In the genomic region with DNA sequence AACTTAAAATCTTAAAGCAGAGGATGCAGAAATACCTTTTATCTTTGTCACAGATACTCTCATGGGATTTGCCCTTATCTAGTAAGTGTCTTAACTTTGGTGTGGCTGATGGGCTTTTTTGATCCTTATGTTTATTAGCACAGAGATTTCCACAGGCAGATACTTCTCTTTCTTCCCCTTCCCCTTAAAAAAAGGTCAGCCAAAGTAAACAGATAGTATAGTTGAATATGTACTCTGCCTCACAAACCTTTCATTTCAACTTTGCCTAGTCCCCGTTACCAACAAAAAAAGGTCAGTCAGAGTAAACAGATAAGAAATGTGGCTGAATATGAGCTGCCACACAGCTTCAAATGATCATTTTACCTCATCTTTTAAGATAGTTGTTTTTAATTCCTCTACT, we compare ENCODE assay signal across 2 cellular contexts.
A peak's percentile ranks its signal among the peaks of the same experiment; 100 is the strongest.
TF ChIP-seq lines count a peak whose summit lies in the region.

No MANE protein-coding gene starts in this region.

TF ChIP-seq in HepG2, 621 proteins besides CTCF, POLR2A, EP300 and RAD21 (continued from another document and continues in another):
- TF ChIP-seq, protein P1, sequence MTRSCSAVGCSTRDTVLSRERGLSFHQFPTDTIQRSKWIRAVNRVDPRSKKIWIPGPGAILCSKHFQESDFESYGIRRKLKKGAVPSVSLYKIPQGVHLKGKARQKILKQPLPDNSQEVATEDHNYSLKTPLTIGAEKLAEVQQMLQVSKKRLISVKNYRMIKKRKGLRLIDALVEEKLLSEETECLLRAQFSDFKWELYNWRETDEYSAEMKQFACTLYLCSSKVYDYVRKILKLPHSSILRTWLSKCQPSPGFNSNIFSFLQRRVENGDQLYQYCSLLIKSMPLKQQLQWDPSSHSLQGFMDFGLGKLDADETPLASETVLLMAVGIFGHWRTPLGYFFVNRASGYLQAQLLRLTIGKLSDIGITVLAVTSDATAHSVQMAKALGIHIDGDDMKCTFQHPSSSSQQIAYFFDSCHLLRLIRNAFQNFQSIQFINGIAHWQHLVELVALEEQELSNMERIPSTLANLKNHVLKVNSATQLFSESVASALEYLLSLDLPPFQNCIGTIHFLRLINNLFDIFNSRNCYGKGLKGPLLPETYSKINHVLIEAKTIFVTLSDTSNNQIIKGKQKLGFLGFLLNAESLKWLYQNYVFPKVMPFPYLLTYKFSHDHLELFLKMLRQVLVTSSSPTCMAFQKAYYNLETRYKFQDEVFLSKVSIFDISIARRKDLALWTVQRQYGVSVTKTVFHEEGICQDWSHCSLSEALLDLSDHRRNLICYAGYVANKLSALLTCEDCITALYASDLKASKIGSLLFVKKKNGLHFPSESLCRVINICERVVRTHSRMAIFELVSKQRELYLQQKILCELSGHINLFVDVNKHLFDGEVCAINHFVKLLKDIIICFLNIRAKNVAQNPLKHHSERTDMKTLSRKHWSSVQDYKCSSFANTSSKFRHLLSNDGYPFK (CRISPR knock-in tag; IDR thresholded peaks at IDR 0.05; ENCODE audit: borderline replicate concordance), result no peak
- TF ChIP-seq, protein P2, sequence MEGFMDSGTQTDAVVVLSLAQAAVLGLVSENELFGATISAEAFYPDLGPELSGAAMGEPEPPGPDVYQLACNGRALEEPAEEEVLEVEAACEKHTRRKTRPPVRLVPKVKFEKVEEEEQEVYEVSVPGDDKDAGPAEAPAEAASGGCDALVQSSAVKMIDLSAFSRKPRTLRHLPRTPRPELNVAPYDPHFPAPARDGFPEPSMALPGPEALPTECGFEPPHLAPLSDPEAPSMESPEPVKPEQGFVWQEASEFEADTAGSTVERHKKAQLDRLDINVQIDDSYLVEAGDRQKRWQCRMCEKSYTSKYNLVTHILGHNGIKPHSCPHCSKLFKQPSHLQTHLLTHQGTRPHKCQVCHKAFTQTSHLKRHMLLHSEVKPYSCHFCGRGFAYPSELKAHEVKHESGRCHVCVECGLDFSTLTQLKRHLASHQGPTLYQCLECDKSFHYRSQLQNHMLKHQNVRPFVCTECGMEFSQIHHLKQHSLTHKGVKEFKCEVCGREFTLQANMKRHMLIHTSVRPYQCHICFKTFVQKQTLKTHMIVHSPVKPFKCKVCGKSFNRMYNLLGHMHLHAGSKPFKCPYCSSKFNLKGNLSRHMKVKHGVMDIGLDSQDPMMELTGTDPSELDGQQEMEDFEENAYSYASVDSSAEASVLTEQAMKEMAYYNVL (CRISPR knock-in tag; IDR thresholded peaks at IDR 0.05; ENCODE audit: borderline replicate concordance), result no peak
- no peak for TF ChIP-seq ARNT (IDR thresholded peaks at IDR 0.05)
- no peak for TF ChIP-seq DNMT3B (CRISPR knock-in tag; conservative IDR thresholded peaks at IDR 0.05)
- TF ChIP-seq, protein P3, sequence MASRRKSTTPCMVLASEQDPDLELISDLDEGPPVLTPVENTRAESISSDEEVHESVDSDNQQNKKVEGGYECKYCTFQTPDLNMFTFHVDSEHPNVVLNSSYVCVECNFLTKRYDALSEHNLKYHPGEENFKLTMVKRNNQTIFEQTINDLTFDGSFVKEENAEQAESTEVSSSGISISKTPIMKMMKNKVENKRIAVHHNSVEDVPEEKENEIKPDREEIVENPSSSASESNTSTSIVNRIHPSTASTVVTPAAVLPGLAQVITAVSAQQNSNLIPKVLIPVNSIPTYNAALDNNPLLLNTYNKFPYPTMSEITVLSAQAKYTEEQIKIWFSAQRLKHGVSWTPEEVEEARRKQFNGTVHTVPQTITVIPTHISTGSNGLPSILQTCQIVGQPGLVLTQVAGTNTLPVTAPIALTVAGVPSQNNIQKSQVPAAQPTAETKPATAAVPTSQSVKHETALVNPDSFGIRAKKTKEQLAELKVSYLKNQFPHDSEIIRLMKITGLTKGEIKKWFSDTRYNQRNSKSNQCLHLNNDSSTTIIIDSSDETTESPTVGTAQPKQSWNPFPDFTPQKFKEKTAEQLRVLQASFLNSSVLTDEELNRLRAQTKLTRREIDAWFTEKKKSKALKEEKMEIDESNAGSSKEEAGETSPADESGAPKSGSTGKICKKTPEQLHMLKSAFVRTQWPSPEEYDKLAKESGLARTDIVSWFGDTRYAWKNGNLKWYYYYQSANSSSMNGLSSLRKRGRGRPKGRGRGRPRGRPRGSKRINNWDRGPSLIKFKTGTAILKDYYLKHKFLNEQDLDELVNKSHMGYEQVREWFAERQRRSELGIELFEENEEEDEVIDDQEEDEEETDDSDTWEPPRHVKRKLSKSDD (CRISPR knock-in tag; IDR thresholded peaks at IDR 0.05; ENCODE audit: low read depth), result no peak
- TF ChIP-seq KLF12 (CRISPR knock-in tag; IDR thresholded peaks at IDR 0.05; ENCODE audit: borderline replicate concordance), result no peak
- no peak for TF ChIP-seq SOX6 (IDR thresholded peaks at IDR 0.05)
- TF ChIP-seq SOX6 (CRISPR knock-in tag; IDR thresholded peaks at IDR 0.05), result peak; percentile 87
- no peak for TF ChIP-seq NCOA1 (CRISPR knock-in tag; IDR thresholded peaks at IDR 0.05)
- TF ChIP-seq KDM6A (CRISPR knock-in tag; IDR thresholded peaks at IDR 0.05; ENCODE audit: low read depth), result no peak
- no peak for TF ChIP-seq PAWR (CRISPR knock-in tag; IDR thresholded peaks at IDR 0.05; ENCODE audit: borderline replicate concordance)
- TF ChIP-seq ZNF558 (CRISPR knock-in tag; IDR thresholded peaks at IDR 0.05; ENCODE audit: borderline replicate concordance), result no peak
- TF ChIP-seq KLF15 (CRISPR knock-in tag; IDR thresholded peaks at IDR 0.05; ENCODE audit: borderline replicate concordance), result no peak
- TF ChIP-seq, protein P4, sequence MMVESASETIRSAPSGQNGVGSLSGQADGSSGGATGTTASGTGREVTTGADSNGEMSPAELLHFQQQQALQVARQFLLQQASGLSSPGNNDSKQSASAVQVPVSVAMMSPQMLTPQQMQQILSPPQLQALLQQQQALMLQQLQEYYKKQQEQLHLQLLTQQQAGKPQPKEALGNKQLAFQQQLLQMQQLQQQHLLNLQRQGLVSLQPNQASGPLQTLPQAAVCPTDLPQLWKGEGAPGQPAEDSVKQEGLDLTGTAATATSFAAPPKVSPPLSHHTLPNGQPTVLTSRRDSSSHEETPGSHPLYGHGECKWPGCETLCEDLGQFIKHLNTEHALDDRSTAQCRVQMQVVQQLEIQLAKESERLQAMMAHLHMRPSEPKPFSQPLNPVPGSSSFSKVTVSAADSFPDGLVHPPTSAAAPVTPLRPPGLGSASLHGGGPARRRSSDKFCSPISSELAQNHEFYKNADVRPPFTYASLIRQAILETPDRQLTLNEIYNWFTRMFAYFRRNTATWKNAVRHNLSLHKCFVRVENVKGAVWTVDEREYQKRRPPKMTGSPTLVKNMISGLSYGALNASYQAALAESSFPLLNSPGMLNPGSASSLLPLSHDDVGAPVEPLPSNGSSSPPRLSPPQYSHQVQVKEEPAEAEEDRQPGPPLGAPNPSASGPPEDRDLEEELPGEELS (CRISPR knock-in tag; IDR thresholded peaks at IDR 0.05), result peak; percentile 42; the same call in 1 of the 2 replicates
- 0 out of 2 replicates have a peak, but pooled peaks have one; percentile 12 for TF ChIP-seq CEBPG (CRISPR knock-in tag; IDR thresholded peaks at IDR 0.05)

TF ChIP-seq in K562, 482 proteins besides CTCF, POLR2A, EP300 and RAD21 (continued from another document):
- TF ChIP-seq JUN (IDR thresholded peaks at IDR 0.05; ENCODE audit: borderline replicate concordance, low read depth, low read length), result no peak
- no peak for TF ChIP-seq JUN (CRISPR knock-in tag; IDR thresholded peaks at IDR 0.05; ENCODE audit: borderline replicate concordance)
- no peak for TF ChIP-seq XRCC5 (IDR thresholded peaks at IDR 0.05; ENCODE audit: low read depth, low read length)
- no peak for TF ChIP-seq ZKSCAN8 (CRISPR knock-in tag; IDR thresholded peaks at IDR 0.05)
- TF ChIP-seq CCNT2 (IDR thresholded peaks at IDR 0.05; ENCODE audit: borderline replicate concordance, extremely low read depth, insufficient read length, low read depth, low read length), result peak; percentile 24
